ENCODE assay signal across 10 cellular contexts in the genomic region with DNA sequence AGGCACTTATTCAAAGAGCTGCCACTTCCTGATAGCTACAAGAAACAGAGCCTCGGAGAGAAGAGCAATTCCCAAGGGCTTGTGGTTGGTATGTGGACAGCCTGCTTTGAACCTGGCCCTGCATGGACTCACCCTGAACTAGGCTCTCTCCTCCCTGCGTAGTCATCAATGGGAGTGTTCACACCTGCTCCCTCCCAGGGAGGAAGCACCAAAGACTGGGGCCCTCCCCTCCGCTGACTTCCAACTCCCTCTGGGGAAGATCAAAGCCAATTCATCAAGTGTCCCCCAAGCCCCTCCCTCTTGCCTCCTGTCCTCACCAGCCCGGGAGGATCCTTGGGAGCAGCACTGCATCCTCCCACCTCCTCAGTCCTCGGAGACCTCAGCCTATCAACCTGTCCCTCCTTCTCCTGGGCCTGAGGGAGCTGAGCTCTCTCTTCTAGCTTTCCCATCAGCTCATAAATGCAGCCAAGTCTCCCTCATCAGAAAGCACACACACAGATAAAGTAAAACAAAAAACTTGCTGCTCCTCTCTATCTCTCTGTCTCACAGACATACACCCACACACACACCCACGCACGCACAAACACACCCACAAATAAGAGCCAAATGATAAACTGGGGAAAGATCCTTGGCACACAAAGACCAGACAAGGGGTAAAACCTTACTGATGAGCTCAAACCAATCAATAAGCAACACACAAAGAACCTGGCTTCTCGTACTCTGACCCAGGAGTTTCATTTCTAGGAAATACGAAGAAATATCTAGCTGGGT. TPM values are rescaled to one million over a fixed set of nuclear protein-coding genes. Genes with fewer than 3 reads are reported as not detected.
DNase-seq lines count a peak whose midpoint lies in the region; ATAC-seq and TF ChIP-seq lines count a peak whose summit lies in the region.
"Had no signal": no experiment of that assay in that cellular context is flagged by ENCODE, and none has a peak within 500 bp of the region (broad histone marks: within the 10 kb centered on the region; RNA-seq: fewer than 3 reads in every experiment).

No MANE protein-coding gene starts in this region.

- peaks cover 39% of the 10 kb centered on the region for H3K4me1 Mint-ChIP-seq in osteocyte (ENCODE audit: unreplicated experiment)
- H3K4me1 Mint-ChIP-seq in activated naive CD8-positive, alpha-beta T cell treated with anti-CD3 and anti-CD28 coated beads, Interleukin-2, amount 50 U/mL, for 24 hours: peaks cover 16% of the 10 kb centered on the region

- H3K9me3 Mint-ChIP-seq in osteocyte (ENCODE audit: unreplicated experiment): no peaks in the 10 kb centered on the region
- H3K9me3 Mint-ChIP-seq in activated naive CD8-positive, alpha-beta T cell treated with anti-CD3 and anti-CD28 coated beads, Interleukin-2, amount 50 U/mL, for 24 hours: no peaks in the 10 kb centered on the region
- H3K9me3 Mint-ChIP-seq: stimulated activated naive CD8-positive, alpha-beta T cell treated with anti-CD3 and anti-CD28 coated beads, Interleukin-15, amount 100 ng/mL, for 72 hours had no signal

- H3K36me3 Mint-ChIP-seq in osteocyte (ENCODE audit: unreplicated experiment): peaks cover 7% of the 10 kb centered on the region
- H3K36me3 Mint-ChIP-seq in activated naive CD8-positive, alpha-beta T cell treated with anti-CD3 and anti-CD28 coated beads, Interleukin-2, amount 50 U/mL, for 24 hours (ENCODE audit: low read depth): no peaks in the 10 kb centered on the region

- ATAC-seq in GM18868 (IDR thresholded peaks at IDR 0.05; ENCODE audit: unreplicated experiment): peak; percentile 17
- no peak for ATAC-seq in activated naive CD8-positive, alpha-beta T cell treated with anti-CD3 and anti-CD28 coated beads, Interleukin-2, amount 50 U/mL, for 24 hours
- ATAC-seq: Panc1; stimulated activated naive CD8-positive, alpha-beta T cell treated with anti-CD3 and anti-CD28 coated beads, Interleukin-15, amount 100 ng/mL, for 72 hours had no signal

- no peak for TF ChIP-seq CTCF in cardiac fibroblast (IDR thresholded peaks at IDR 0.05; ENCODE audit: low read depth, low read length)
- TF ChIP-seq CTCF in osteocyte (IDR thresholded peaks at IDR 0.05): no peak
- no peak for TF ChIP-seq CTCF in GM20000 (IDR thresholded peaks at IDR 0.05; ENCODE audit: extremely low read depth, missing control alignments)

- in situ Hi-C loops in G401 (cut with HindIII; ENCODE audit: low sequenced_read_pairs): no loop called here

- peaks cover 5% of the 10 kb centered on the region for H3K27me3 Mint-ChIP-seq in osteocyte (ENCODE audit: unreplicated experiment)
- H3K27me3 Mint-ChIP-seq in activated naive CD8-positive, alpha-beta T cell treated with anti-CD3 and anti-CD28 coated beads, Interleukin-2, amount 50 U/mL, for 24 hours: peaks cover 56% of the 10 kb centered on the region

- no peak overlapping the region for H3K4me3 Mint-ChIP-seq in osteocyte (ENCODE audit: unreplicated experiment)
- no peak overlapping the region for H3K4me3 Mint-ChIP-seq in activated naive CD8-positive, alpha-beta T cell treated with anti-CD3 and anti-CD28 coated beads, Interleukin-2, amount 50 U/mL, for 24 hours
- H3K4me3 Mint-ChIP-seq: stimulated activated naive CD8-positive, alpha-beta T cell treated with anti-CD3 and anti-CD28 coated beads, Interleukin-15, amount 100 ng/mL, for 72 hours had no signal

- peak; percentile 27 for DNase-seq in HK-2 (ENCODE audit: unreplicated experiment)
- peak; percentile 29 to 56 for DNase-seq in cardiac fibroblast (ENCODE audit: low read depth in 2 of 2)
- no peak for DNase-seq in osteocyte (ENCODE audit: extremely low spot score, unreplicated experiment)
- DNase-seq in NCI-H1092 (lab: John Stamatoyannopoulos, UW): no peak
- DNase-seq in activated naive CD8-positive, alpha-beta T cell treated with anti-CD3 and anti-CD28 coated beads, Interleukin-2, amount 50 U/mL, for 24 hours: no peak
- DNase-seq in GM20000 (ENCODE audit: low spot score): no peak
- DNase-seq in G401 (ENCODE audit: low spot score): no peak
- DNase-seq: stimulated activated naive CD8-positive, alpha-beta T cell treated with anti-CD3 and anti-CD28 coated beads, Interleukin-15, amount 100 ng/mL, for 72 hours had no signal

- no peak overlapping the region for H3K4me3 ChIP-seq in cardiac fibroblast (replicated peaks in 1 of 2; ENCODE audit: low read depth in 2 of 2, low read length in 2 of 2)

- peak overlapping the region; percentile 7 for H3K27ac Mint-ChIP-seq in osteocyte (ENCODE audit: unreplicated experiment)
- H3K27ac Mint-ChIP-seq in activated naive CD8-positive, alpha-beta T cell treated with anti-CD3 and anti-CD28 coated beads, Interleukin-2, amount 50 U/mL, for 24 hours: no peak overlapping the region
- H3K27ac Mint-ChIP-seq: stimulated activated naive CD8-positive, alpha-beta T cell treated with anti-CD3 and anti-CD28 coated beads, Interleukin-15, amount 100 ng/mL, for 72 hours had no signal

RNA-seq across cellular contexts. Expression of a gene that starts 3.3 kb away (rescaled TPM):
- total RNA-seq in osteocyte: 29.9 and 32.8 TPM in 2 replicates
- total RNA-seq in G401 (2014; rRNA removed; shearing (Covaris generic)): 3.4 and 3.5 TPM in 2 replicates

Comparison
In these comparisons a context has a peak if more than half of its experiments do, and no peak if none do; other contexts are left out.
1. DNase-seq: peak in HK-2 (single experiment) and cardiac fibroblast (2 of 2); none in osteocyte (single experiment), NCI-H1092 (single experiment), activated naive CD8-positive, alpha-beta T cell treated with anti-CD3 and anti-CD28 coated beads, Interleukin-2, amount 50 U/mL, for 24 hours (single experiment), GM20000 (single experiment) and G401 (single experiment).